2 cellular contexts compared by ENCODE assay signal in the genomic region with DNA sequence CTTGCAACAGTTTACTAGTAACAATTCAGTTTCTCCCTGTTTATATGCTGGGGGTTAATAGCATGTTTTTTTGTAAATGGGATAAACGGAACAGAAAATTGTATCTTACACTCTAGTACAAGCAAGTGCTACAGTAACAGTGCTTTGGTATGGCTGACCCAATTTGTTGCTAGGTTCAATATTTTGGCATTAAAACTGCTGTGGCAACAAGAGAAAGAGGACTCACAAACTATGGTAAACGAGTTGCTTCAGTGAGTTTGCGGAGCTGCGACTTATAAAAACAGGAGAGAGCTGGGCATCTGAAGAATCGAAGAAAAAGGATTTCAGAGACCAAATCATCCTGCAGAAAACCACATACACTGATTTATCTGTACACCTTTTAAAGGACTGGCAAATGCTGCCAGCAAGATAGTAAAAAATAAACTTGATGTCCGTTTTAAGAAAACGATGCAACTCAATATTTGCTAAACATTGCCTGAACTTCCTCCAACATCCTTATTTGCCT.
TF ChIP-seq lines count a peak whose summit lies in the region.

No MANE protein-coding gene starts in this region.

TF ChIP-seq in endothelial cell of umbilical vein, 7 proteins besides CTCF, POLR2A, EP300 and RAD21 (continued from another document):
- TF ChIP-seq GATA2 (IDR thresholded peaks at IDR 0.05; ENCODE audit: insufficient read depth, insufficient read length, low read depth, low read length) (no peak), FOS (IDR thresholded peaks at IDR 0.05; ENCODE audit: borderline replicate concordance, insufficient read depth, low read length) (no peak)

TF ChIP-seq in neural cell, 6 proteins besides CTCF, POLR2A, EP300 and RAD21 (continued from another document):
- TF ChIP-seq, protein P1, sequence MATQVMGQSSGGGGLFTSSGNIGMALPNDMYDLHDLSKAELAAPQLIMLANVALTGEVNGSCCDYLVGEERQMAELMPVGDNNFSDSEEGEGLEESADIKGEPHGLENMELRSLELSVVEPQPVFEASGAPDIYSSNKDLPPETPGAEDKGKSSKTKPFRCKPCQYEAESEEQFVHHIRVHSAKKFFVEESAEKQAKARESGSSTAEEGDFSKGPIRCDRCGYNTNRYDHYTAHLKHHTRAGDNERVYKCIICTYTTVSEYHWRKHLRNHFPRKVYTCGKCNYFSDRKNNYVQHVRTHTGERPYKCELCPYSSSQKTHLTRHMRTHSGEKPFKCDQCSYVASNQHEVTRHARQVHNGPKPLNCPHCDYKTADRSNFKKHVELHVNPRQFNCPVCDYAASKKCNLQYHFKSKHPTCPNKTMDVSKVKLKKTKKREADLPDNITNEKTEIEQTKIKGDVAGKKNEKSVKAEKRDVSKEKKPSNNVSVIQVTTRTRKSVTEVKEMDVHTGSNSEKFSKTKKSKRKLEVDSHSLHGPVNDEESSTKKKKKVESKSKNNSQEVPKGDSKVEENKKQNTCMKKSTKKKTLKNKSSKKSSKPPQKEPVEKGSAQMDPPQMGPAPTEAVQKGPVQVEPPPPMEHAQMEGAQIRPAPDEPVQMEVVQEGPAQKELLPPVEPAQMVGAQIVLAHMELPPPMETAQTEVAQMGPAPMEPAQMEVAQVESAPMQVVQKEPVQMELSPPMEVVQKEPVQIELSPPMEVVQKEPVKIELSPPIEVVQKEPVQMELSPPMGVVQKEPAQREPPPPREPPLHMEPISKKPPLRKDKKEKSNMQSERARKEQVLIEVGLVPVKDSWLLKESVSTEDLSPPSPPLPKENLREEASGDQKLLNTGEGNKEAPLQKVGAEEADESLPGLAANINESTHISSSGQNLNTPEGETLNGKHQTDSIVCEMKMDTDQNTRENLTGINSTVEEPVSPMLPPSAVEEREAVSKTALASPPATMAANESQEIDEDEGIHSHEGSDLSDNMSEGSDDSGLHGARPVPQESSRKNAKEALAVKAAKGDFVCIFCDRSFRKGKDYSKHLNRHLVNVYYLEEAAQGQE (IDR thresholded peaks at IDR 0.05; ENCODE audit: borderline replicate concordance), result no peak
